Comparison of ENCODE assay signal across 18 cellular contexts in the genomic region with DNA sequence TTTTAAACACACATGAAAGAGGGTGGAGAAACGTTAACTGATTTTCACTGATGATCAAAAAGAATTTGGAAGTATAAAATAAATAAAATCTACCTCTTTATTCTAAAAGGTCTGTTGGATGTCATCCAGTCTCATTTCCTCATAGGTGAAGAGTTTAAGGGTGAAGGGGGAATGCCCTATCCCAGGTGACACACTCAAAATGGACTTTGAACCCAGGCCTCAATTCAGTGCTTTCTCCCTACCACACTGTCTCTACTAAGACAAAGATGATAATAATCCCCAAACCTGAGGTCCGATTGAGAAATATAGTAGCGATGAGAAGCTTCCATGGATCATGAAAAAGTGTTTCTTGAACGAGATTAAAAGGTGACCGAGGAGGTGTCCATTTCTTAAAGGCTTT. TPM values are rescaled to one million over a fixed set of nuclear protein-coding genes. Genes with fewer than 3 reads are reported as not detected.
DNase-seq lines count a peak whose midpoint lies in the region; ATAC-seq, FAIRE-seq and TF ChIP-seq lines count a peak whose summit lies in the region.
"Had no signal": no experiment of that assay in that cellular context is flagged by ENCODE, and none has a peak within 500 bp of the region (broad histone marks: within the 10 kb centered on the region; RNA-seq: fewer than 3 reads in every experiment).

No MANE protein-coding gene starts in this region.

- no peaks in the 10 kb centered on the region for H3K9me3 ChIP-seq in mucosa of descending colon
- H3K9me3 ChIP-seq: A549, BLaER1 had no signal

- DNase-seq in activated naive CD8-positive, alpha-beta T cell treated with anti-CD3 and anti-CD28 coated beads, Interleukin-2, amount 50 U/mL, for 24 hours: no peak
- no peak for DNase-seq in endothelial cell (ENCODE audit: low spot score)
- no peak for DNase-seq in mucosa of descending colon
- DNase-seq in RCC 7860 (ENCODE audit: low spot score): no peak
- DNase-seq: CD4-positive, alpha-beta memory T cell; KG1; NCI-H1417 treated with DMSO at 0.1 percent for 48 hours; NCI-H1930; NCI-H526; PC-9 had no signal

- H3K4me3 Mint-ChIP-seq in activated naive CD8-positive, alpha-beta T cell: no peak overlapping the region
- H3K4me3 Mint-ChIP-seq in activated naive CD8-positive, alpha-beta T cell treated with anti-CD3 and anti-CD28 coated beads, Interleukin-2, amount 50 U/mL, for 24 hours: no peak overlapping the region
- peak overlapping the region; percentile 5 for H3K4me3 Mint-ChIP-seq in endothelial cell (ENCODE audit: unreplicated experiment)
- H3K4me3 Mint-ChIP-seq: CD4-positive, alpha-beta memory T cell had no signal

- no peak for ATAC-seq in activated naive CD8-positive, alpha-beta T cell treated with anti-CD3 and anti-CD28 coated beads, Interleukin-2, amount 50 U/mL, for 24 hours
- ATAC-seq in mucosa of descending colon: peak; percentile 64
- ATAC-seq in HG02798 (IDR thresholded peaks at IDR 0.05; ENCODE audit: poor library complexity, unreplicated experiment): no peak
- no peak for ATAC-seq in esophagus mucosa
- ATAC-seq: A549 had no signal

- no peaks in the 10 kb centered on the region for H3K27me3 Mint-ChIP-seq in activated naive CD8-positive, alpha-beta T cell
- no peaks in the 10 kb centered on the region for H3K27me3 Mint-ChIP-seq in activated naive CD8-positive, alpha-beta T cell treated with anti-CD3 and anti-CD28 coated beads, Interleukin-2, amount 50 U/mL, for 24 hours
- H3K27me3 Mint-ChIP-seq in endothelial cell (ENCODE audit: unreplicated experiment): peaks cover 4% of the 10 kb centered on the region
- H3K27me3 Mint-ChIP-seq: CD4-positive, alpha-beta memory T cell had no signal

- H3K4me3 ChIP-seq in mucosa of descending colon: no peak overlapping the region
- H3K4me3 ChIP-seq: A549, BLaER1, PC-9 had no signal

- intact Hi-C loops in mucosa of descending colon (cut with DNase I, micrococcal nuclease): no loop called here

- H3K9me3 Mint-ChIP-seq in activated naive CD8-positive, alpha-beta T cell (ENCODE audit: low read depth): no peaks in the 10 kb centered on the region
- H3K9me3 Mint-ChIP-seq in activated naive CD8-positive, alpha-beta T cell treated with anti-CD3 and anti-CD28 coated beads, Interleukin-2, amount 50 U/mL, for 24 hours: no peaks in the 10 kb centered on the region
- no peaks in the 10 kb centered on the region for H3K9me3 Mint-ChIP-seq in endothelial cell (ENCODE audit: unreplicated experiment)
- H3K9me3 Mint-ChIP-seq: CD4-positive, alpha-beta memory T cell had no signal

- peaks cover 11% of the 10 kb centered on the region for H3K4me1 ChIP-seq in mucosa of descending colon (ENCODE audit: low read depth)

- no peak for FAIRE-seq in RCC 7860 (lab: Jason Lieb, UNC)
- FAIRE-seq: A549, GM12892, H1 had no signal

- H3K36me3 Mint-ChIP-seq in activated naive CD8-positive, alpha-beta T cell: peaks cover 9% of the 10 kb centered on the region
- H3K36me3 Mint-ChIP-seq in activated naive CD8-positive, alpha-beta T cell treated with anti-CD3 and anti-CD28 coated beads, Interleukin-2, amount 50 U/mL, for 24 hours (ENCODE audit: low read depth): peaks cover 61% of the 10 kb centered on the region
- peaks cover 46% of the 10 kb centered on the region for H3K36me3 Mint-ChIP-seq in endothelial cell (ENCODE audit: low read depth, unreplicated experiment)

- H3K36me3 ChIP-seq in mucosa of descending colon (ENCODE audit: low read depth): peaks cover 8% of the 10 kb centered on the region

- H3K4me1 Mint-ChIP-seq in activated naive CD8-positive, alpha-beta T cell (ENCODE audit: low read depth): peaks cover 51% of the 10 kb centered on the region
- peaks cover 61% of the 10 kb centered on the region for H3K4me1 Mint-ChIP-seq in activated naive CD8-positive, alpha-beta T cell treated with anti-CD3 and anti-CD28 coated beads, Interleukin-2, amount 50 U/mL, for 24 hours
- peaks cover 16% of the 10 kb centered on the region for H3K4me1 Mint-ChIP-seq in endothelial cell (ENCODE audit: unreplicated experiment)

- H3K27ac Mint-ChIP-seq in activated naive CD8-positive, alpha-beta T cell: peak overlapping the region; percentile 6
- no peak overlapping the region for H3K27ac Mint-ChIP-seq in activated naive CD8-positive, alpha-beta T cell treated with anti-CD3 and anti-CD28 coated beads, Interleukin-2, amount 50 U/mL, for 24 hours
- H3K27ac Mint-ChIP-seq in endothelial cell (ENCODE audit: unreplicated experiment): no peak overlapping the region

- TF ChIP-seq CTCF in endothelial cell (IDR thresholded peaks at IDR 0.05; ENCODE audit: unreplicated experiment): no peak
- no peak for TF ChIP-seq CTCF in mucosa of descending colon (IDR thresholded peaks at IDR 0.05)

RNA-seq across cellular contexts. Expression of a gene that starts 5.1 kb away (rescaled TPM):
- total RNA-seq in endothelial cell (ENCODE audit: unreplicated experiment) (0.21 TPM), mucosa of descending colon (under 1 TPM; 0.38 to 0.69 (median 0.58) TPM), esophagus mucosa (0.04 TPM)
- total RNA-seq: MCF 10A had no signal

RNA-seq across cellular contexts. Expression of a gene that starts 6.2 kb away (rescaled TPM):
- total RNA-seq in endothelial cell (ENCODE audit: unreplicated experiment): 30.6 TPM
- 10 to 100 TPM; 26.6 to 30.6 (median 27.2) TPM for total RNA-seq in mucosa of descending colon
- 20.8 TPM for total RNA-seq in esophagus mucosa

RNA-seq across cellular contexts. Expression of a gene that starts 6.5 kb away (rescaled TPM):
- total RNA-seq in endothelial cell (ENCODE audit: unreplicated experiment) (25.1 TPM), mucosa of descending colon (10 to 100 TPM; 24.6 to 35.0 (median 29.6) TPM), esophagus mucosa (11.2 TPM)
